In genomic region chr18:66632771-66633170, GRCh38 we compare ENCODE assay signal across 17 cellular contexts. TPM values are rescaled to one million over a fixed set of nuclear protein-coding genes. Genes with fewer than 3 reads are reported as not detected.
DNase-seq lines count a peak whose midpoint lies in the region; FAIRE-seq and TF ChIP-seq lines count a peak whose summit lies in the region.
"Had no signal": no experiment of that assay in that cellular context is flagged by ENCODE, and none has a peak within 500 bp of the region (broad histone marks: within the 10 kb centered on the region; RNA-seq: fewer than 3 reads in every experiment).

No MANE protein-coding gene starts in this region.

- POLR2A ChIA-PET in activated CD4-positive, alpha-beta T cell treated with anti-CD3 and anti-CD28 coated beads, Interleukin-2, amount 10 ng/mL, durations not matched to agents 7 days and 5 days (lab: Charles Lee), result no interaction called here

- no peak overlapping the region for H3K4me3 Mint-ChIP-seq in activated CD4-positive, alpha-beta T cell treated with anti-CD3 and anti-CD28 coated beads, Interleukin-2, amount 10 ng/mL, durations not matched to agents 7 days and 5 days
- H3K4me3 Mint-ChIP-seq: H9 had no signal

- no peaks in the 10 kb centered on the region for H3K36me3 Mint-ChIP-seq in activated CD4-positive, alpha-beta T cell treated with anti-CD3 and anti-CD28 coated beads, Interleukin-2, amount 10 ng/mL, durations not matched to agents 7 days and 5 days (ENCODE audit: low read depth)
- H3K36me3 Mint-ChIP-seq: CD4-positive, CD25-positive, alpha-beta regulatory T cell had no signal

- CTCF ChIA-PET in activated CD4-positive, alpha-beta T cell treated with anti-CD3 and anti-CD28 coated beads, Interleukin-2, amount 10 ng/mL, durations not matched to agents 7 days and 5 days (lab: Charles Lee), result no interaction called here

- H3K36me3 ChIP-seq in bronchial epithelial cell (ENCODE audit: control insufficient read depth, insufficient read depth, low read length) (no peaks in the 10 kb centered on the region), WERI-Rb-1 (no peaks in the 10 kb centered on the region)
- H3K36me3 ChIP-seq: BLaER1 treated with 17β-estradiol and CSF1 and Interleukin-3, amounts not matched to agents 10 nM and 100 nM had no signal

- no peaks in the 10 kb centered on the region for H3K4me1 Mint-ChIP-seq in activated CD4-positive, alpha-beta T cell treated with anti-CD3 and anti-CD28 coated beads, Interleukin-2, amount 10 ng/mL, durations not matched to agents 7 days and 5 days
- H3K4me1 Mint-ChIP-seq: CD4-positive, CD25-positive, alpha-beta regulatory T cell had no signal

- DNase-seq in COLO829 (ENCODE audit: low spot score) (peak; percentile 14), NCI-H460 (ENCODE audit: extremely low read depth, low read depth) (peak; percentile 58), bronchial epithelial cell (ENCODE audit: low read depth) (peak; percentile 59), fibroblast of pulmonary artery (ENCODE audit: low read depth) (peak; percentile 29), DMS53 treated with DMSO at 0.1 percent for 48 hours (lab: John Stamatoyannopoulos, UW; ENCODE audit: unreplicated experiment) (no peak), WERI-Rb-1 (no peak)
- DNase-seq in activated CD4-positive, alpha-beta T cell treated with anti-CD3 and anti-CD28 coated beads, Interleukin-2, amount 10 ng/mL, durations not matched to agents 7 days and 5 days, result no peak
- DNase-seq: 8988T; Calu3; CD4-positive, CD25-positive, alpha-beta regulatory T cell; DMS79 treated with DMSO at 0.1 percent for 48 hours; EL; GDM1; GOT3; H9 had no signal

- peaks cover 5% of the 10 kb centered on the region for H3K9me3 Mint-ChIP-seq in activated CD4-positive, alpha-beta T cell treated with anti-CD3 and anti-CD28 coated beads, Interleukin-2, amount 10 ng/mL, durations not matched to agents 7 days and 5 days
- H3K9me3 Mint-ChIP-seq: H9 had no signal

- H3K27me3 ChIP-seq in bronchial epithelial cell (ENCODE audit: control insufficient read depth, insufficient read depth, low read length) (no peaks in the 10 kb centered on the region), WERI-Rb-1 (ENCODE audit: insufficient read depth, low read depth, severe bottlenecking) (no peaks in the 10 kb centered on the region)
- H3K27me3 ChIP-seq: BLaER1 treated with 17β-estradiol and CSF1 and Interleukin-3, amounts not matched to agents 10 nM and 100 nM had no signal

- H3K9me3 ChIP-seq in WERI-Rb-1 (ENCODE audit: severe bottlenecking), result no peaks in the 10 kb centered on the region
- H3K9me3 ChIP-seq: BLaER1 treated with 17β-estradiol and CSF1 and Interleukin-3, amounts not matched to agents 10 nM and 100 nM had no signal

- H3K27ac Mint-ChIP-seq in activated CD4-positive, alpha-beta T cell treated with anti-CD3 and anti-CD28 coated beads, Interleukin-2, amount 10 ng/mL, durations not matched to agents 7 days and 5 days, result no peak overlapping the region
- H3K27ac Mint-ChIP-seq: CD4-positive, CD25-positive, alpha-beta regulatory T cell; H9 had no signal

- no peak for TF ChIP-seq CTCF in bronchial epithelial cell (IDR thresholded peaks at IDR 0.05; ENCODE audit: insufficient read depth, low read length, severe bottlenecking)
- no peak for TF ChIP-seq CTCF in fibroblast of pulmonary artery (IDR thresholded peaks at IDR 0.05; ENCODE audit: low read length, missing control alignments)
- TF ChIP-seq CTCF in WERI-Rb-1 (IDR thresholded peaks at IDR 0.05; ENCODE audit: low read depth, low read length), result no peak

- H3K27ac ChIP-seq in WERI-Rb-1, result no peak overlapping the region
- H3K27ac ChIP-seq: BLaER1 treated with 17β-estradiol and CSF1 and Interleukin-3, amounts not matched to agents 10 nM and 100 nM had no signal

- FAIRE-seq in bronchial epithelial cell (lab: Jason Lieb, UNC), result no peak
- FAIRE-seq: GM12892 had no signal

- H3K27me3 Mint-ChIP-seq in activated CD4-positive, alpha-beta T cell treated with anti-CD3 and anti-CD28 coated beads, Interleukin-2, amount 10 ng/mL, durations not matched to agents 7 days and 5 days, result no peaks in the 10 kb centered on the region
- H3K27me3 Mint-ChIP-seq: CD4-positive, CD25-positive, alpha-beta regulatory T cell had no signal

- H3K4me3 ChIP-seq in bronchial epithelial cell (ENCODE audit: low read depth, low read length), result no peak overlapping the region
- H3K4me3 ChIP-seq in fibroblast of pulmonary artery (replicated peaks; ENCODE audit: low read depth, low read length), result no peak overlapping the region
- no peak overlapping the region for H3K4me3 ChIP-seq in WERI-Rb-1 (ENCODE audit: low read depth, low read length)
- H3K4me3 ChIP-seq: BLaER1 treated with 17β-estradiol and CSF1 and Interleukin-3, amounts not matched to agents 10 nM and 100 nM had no signal

RNA-seq across cellular contexts. Expression of gene CDH19, which starts 28.9 kb away (rescaled TPM):
- total RNA-seq in NCI-H460 (2014; rRNA removed; shearing (Covaris generic)), result 60.2 and 67.4 TPM in 2 replicates
- polyA plus RNA-seq in NCI-H460 (2014; cell fraction: nucleus; rRNA removed), result 39.1 and 60.9 TPM in 2 replicates
- total RNA-seq in bronchial epithelial cell, result under 0.01 and 0.26 TPM in 2 replicates
- total RNA-seq in activated CD4-positive, alpha-beta T cell treated with anti-CD3 and anti-CD28 coated beads, Interleukin-2, amount 10 ng/mL, durations not matched to agents 7 days and 5 days, result not detected
- total RNA-seq: CD4-positive, CD25-positive, alpha-beta regulatory T cell; H9 had no signal
- polyA plus RNA-seq: CD4-positive, CD25-positive, alpha-beta regulatory T cell had no signal

Comparison
In these comparisons a context has a peak if more than half of its experiments do, and no peak if none do; other contexts are left out.
1. DNase-seq: peak in COLO829 (single experiment), NCI-H460 (single experiment), bronchial epithelial cell (single experiment) and fibroblast of pulmonary artery (single experiment); none in activated CD4-positive, alpha-beta T cell treated with anti-CD3 and anti-CD28 coated beads, Interleukin-2, amount 10 ng/mL, durations not matched to agents 7 days and 5 days (single experiment), DMS53 treated with DMSO at 0.1 percent for 48 hours (single experiment) and WERI-Rb-1 (single experiment).
2. RNA of gene CDH19, which starts 28.9 kb away (total RNA-seq): 60.2 to 67.4 TPM in NCI-H460; under 0.01 to 0.26 TPM in bronchial epithelial cell and not detected in activated CD4-positive, alpha-beta T cell treated with anti-CD3 and anti-CD28 coated beads, Interleukin-2, amount 10 ng/mL, durations not matched to agents 7 days and 5 days; every median in the first group is over 10 times any median in the second.